Comparison of ENCODE assay signal across 1 cellular context in genomic region chr2:98442488-98442887, GRCh38.
TF ChIP-seq lines count a peak whose summit lies in the region.

No MANE protein-coding gene starts in this region.

TF ChIP-seq in GM23338, 12 proteins besides CTCF, POLR2A, EP300 and RAD21:
- no peak for TF ChIP-seq NANOG (IDR thresholded peaks at IDR 0.05; ENCODE audit: borderline replicate concordance)
- TF ChIP-seq JUNB (IDR thresholded peaks at IDR 0.05; ENCODE audit: unreplicated experiment), result no peak
- TF ChIP-seq ETS1 (IDR thresholded peaks at IDR 0.05), result no peak
- TF ChIP-seq STAT1 (IDR thresholded peaks at IDR 0.05; ENCODE audit: unreplicated experiment), result no peak
- TF ChIP-seq EZH2phosphoT487 (IDR thresholded peaks at IDR 0.05; ENCODE audit: unreplicated experiment), result no peak
- no peak for TF ChIP-seq REST (IDR thresholded peaks at IDR 0.05; ENCODE audit: unreplicated experiment)
- no peak for TF ChIP-seq ZNF114 (CRISPR knock-in tag; IDR thresholded peaks at IDR 0.05)
- no peak for TF ChIP-seq EZH2 (IDR thresholded peaks at IDR 0.05; ENCODE audit: low read depth, unreplicated experiment)
- TF ChIP-seq CREB1 (CRISPR knock-in tag; IDR thresholded peaks at IDR 0.05; ENCODE audit: low read depth), result no peak
TF ChIP-seq in GM23338: peak in this region for 0.
